Comparison of ENCODE assay signal across 9 cellular contexts in the genomic region with DNA sequence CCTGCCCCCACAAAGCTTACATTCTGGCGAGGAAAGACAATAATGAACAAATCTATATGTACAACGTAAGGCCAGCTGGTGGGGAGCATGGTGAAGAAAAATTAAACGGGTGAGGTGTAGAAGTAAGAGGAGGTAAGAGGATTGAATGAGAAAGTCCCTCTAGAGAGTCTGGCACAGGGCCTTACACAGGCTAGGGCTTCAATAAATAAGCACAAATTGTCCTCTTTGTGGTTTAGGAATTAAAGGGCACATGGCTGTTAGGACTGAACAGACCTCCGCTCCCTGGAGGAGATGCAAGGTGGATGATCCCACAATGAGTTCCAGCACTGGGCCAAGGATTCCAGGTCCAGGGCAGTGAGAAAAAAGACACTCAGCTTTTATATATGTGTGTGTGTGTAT. TPM values are rescaled to one million over a fixed set of nuclear protein-coding genes. Genes with fewer than 3 reads are reported as not detected.
A peak's percentile ranks its signal among the peaks of the same experiment; 100 is the strongest.
DNase-seq lines count a peak whose midpoint lies in the region; TF ChIP-seq lines count a peak whose summit lies in the region.
"Had no signal": no experiment of that assay in that cellular context is flagged by ENCODE, and none has a peak within 500 bp of the region (broad histone marks: within the 10 kb centered on the region; RNA-seq: fewer than 3 reads in every experiment).

No MANE protein-coding gene starts in this region.

- no peak overlapping the region for H3K4me3 ChIP-seq in smooth muscle cell

- no peaks in the 10 kb centered on the region for H3K27me3 Mint-ChIP-seq in activated T-helper 1 cell treated with anti-CD3 and anti-CD28 coated beads, Interleukin-12 subunit alpha, Interleukin-12 subunit beta, Interleukin-2, Interleukin-4 antibody, amounts not matched to agents 30 ng/mL and 10 ng/mL and 1 ng/mL, durations not matched to agents 14 hours and 24 hours and 36 hours (ENCODE audit: insufficient read depth)

- H3K36me3 Mint-ChIP-seq in activated T-helper 1 cell treated with anti-CD3 and anti-CD28 coated beads, Interleukin-12 subunit alpha, Interleukin-12 subunit beta, Interleukin-2, Interleukin-4 antibody, amounts not matched to agents 30 ng/mL and 10 ng/mL and 1 ng/mL, durations not matched to agents 14 hours and 24 hours and 36 hours (ENCODE audit: low read depth) = peaks cover 1% of the 10 kb centered on the region

- H2AFZ ChIP-seq in smooth muscle cell (ENCODE audit: low read depth) = no peak overlapping the region

- no peak overlapping the region for H3K4me3 Mint-ChIP-seq in activated T-helper 1 cell treated with anti-CD3 and anti-CD28 coated beads, Interleukin-12 subunit alpha, Interleukin-12 subunit beta, Interleukin-2, Interleukin-4 antibody, amounts not matched to agents 30 ng/mL and 10 ng/mL and 1 ng/mL, durations not matched to agents 14 hours and 24 hours and 36 hours

- no peaks in the 10 kb centered on the region for H3K27me3 ChIP-seq in smooth muscle cell (ENCODE audit: low read depth)

- H3K9me3 ChIP-seq in smooth muscle cell (replicated peaks; ENCODE audit: low read depth) = no peaks in the 10 kb centered on the region

- peaks cover 10% of the 10 kb centered on the region for H3K9me3 Mint-ChIP-seq in activated T-helper 1 cell treated with anti-CD3 and anti-CD28 coated beads, Interleukin-12 subunit alpha, Interleukin-12 subunit beta, Interleukin-2, Interleukin-4 antibody, amounts not matched to agents 30 ng/mL and 10 ng/mL and 1 ng/mL, durations not matched to agents 14 hours and 24 hours and 36 hours

- TF ChIP-seq CTCF in smooth muscle cell (IDR thresholded peaks at IDR 0.05; ENCODE audit: borderline replicate concordance, insufficient read depth, poor library complexity, severe bottlenecking) = no peak

- WGBS in smooth muscle cell (ENCODE audit: low lambda C conversion rate) = 40% methylated on average over 4 of the region's 4 CpGs

- H3K36me3 ChIP-seq in smooth muscle cell (ENCODE audit: low read depth) = no peaks in the 10 kb centered on the region

- H4K20me1 ChIP-seq in smooth muscle cell (ENCODE audit: low read depth) = no peaks in the 10 kb centered on the region

- peak overlapping the region; percentile 70 for H3K9ac ChIP-seq in smooth muscle cell (ENCODE audit: low read depth)

- H3K4me1 ChIP-seq in smooth muscle cell (ENCODE audit: low read depth) = peaks cover 9% of the 10 kb centered on the region

- DNase-seq in NCI-H82 (lab: John Stamatoyannopoulos, UW) (peak; percentile 21), NCI-H82 treated with DMSO at 0.1 percent for 48 hours (lab: John Stamatoyannopoulos, UW; ENCODE audit: unreplicated experiment) (no peak), glomerular visceral epithelial cell (ENCODE audit: extremely low spot score) (peak; percentile 6), smooth muscle cell (lab: John Stamatoyannopoulos, UW; ENCODE audit: unreplicated experiment) (no peak), AG20443 (ENCODE audit: low spot score) (no peak), superior temporal gyrus (ENCODE audit: extremely low spot score) (no peak)
- no peak for DNase-seq in activated T-helper 1 cell treated with anti-CD3 and anti-CD28 coated beads, Interleukin-12 subunit alpha, Interleukin-12 subunit beta, Interleukin-2, Interleukin-4 antibody, amounts not matched to agents 30 ng/mL and 10 ng/mL and 1 ng/mL, durations not matched to agents 14 hours and 24 hours and 36 hours (ENCODE audit: low spot score)
- DNase-seq in activated effector memory CD4-positive, alpha-beta T cell treated with Interleukin-2 at 50 U/mL for 16 hours = no peak
- DNase-seq: T-helper 9 cell had no signal

- H3F3A ChIP-seq in smooth muscle cell (ENCODE audit: low read depth) = peaks cover 19% of the 10 kb centered on the region

- peaks cover 27% of the 10 kb centered on the region for H3K4me1 Mint-ChIP-seq in activated T-helper 1 cell treated with anti-CD3 and anti-CD28 coated beads, Interleukin-12 subunit alpha, Interleukin-12 subunit beta, Interleukin-2, Interleukin-4 antibody, amounts not matched to agents 30 ng/mL and 10 ng/mL and 1 ng/mL, durations not matched to agents 14 hours and 24 hours and 36 hours (ENCODE audit: low read depth)

- H3K4me2 ChIP-seq in smooth muscle cell = peak overlapping the region; percentile 66

- H3K27ac Mint-ChIP-seq in activated T-helper 1 cell treated with anti-CD3 and anti-CD28 coated beads, Interleukin-12 subunit alpha, Interleukin-12 subunit beta, Interleukin-2, Interleukin-4 antibody, amounts not matched to agents 30 ng/mL and 10 ng/mL and 1 ng/mL, durations not matched to agents 14 hours and 24 hours and 36 hours = peak overlapping the region; percentile 61

- H3K27ac ChIP-seq in smooth muscle cell (ENCODE audit: low read depth) = peak overlapping the region; percentile 99

- intact Hi-C loops in activated T-helper 1 cell treated with anti-CD3 and anti-CD28 coated beads, Interleukin-12 subunit alpha, Interleukin-12 subunit beta, Interleukin-2, Interleukin-4 antibody, amounts not matched to agents 30 ng/mL and 10 ng/mL and 1 ng/mL, durations not matched to agents 14 hours and 24 hours and 36 hours (cut with micrococcal nuclease) = loop anchor here (1.0 to 5.0 kb wide), 2 partner anchors 20 to 86 kb away; partner anchors contain the start of gene USP7

- no peaks in the 10 kb centered on the region for H3K79me2 ChIP-seq in smooth muscle cell (ENCODE audit: low read depth)

RNA-seq across cellular contexts. Expression of gene HAPSTR1, which starts 43.1 kb away (rescaled TPM):
- total RNA-seq in activated T-helper 1 cell treated with anti-CD3 and anti-CD28 coated beads, Interleukin-12 subunit alpha, Interleukin-12 subunit beta, Interleukin-2, Interleukin-4 antibody, amounts not matched to agents 30 ng/mL and 10 ng/mL and 1 ng/mL, durations not matched to agents 14 hours and 24 hours and 36 hours = 55.2 and 59.1 TPM in 2 replicates
- 77.5 and 86.7 TPM in 2 replicates for total RNA-seq in smooth muscle cell
- polyA plus RNA-seq in smooth muscle cell = 26.7 and 29.1 TPM in 2 replicates

Comparison
In these comparisons a context has a peak if more than half of its experiments do, and no peak if none do; other contexts are left out.
1. DNase-seq: peak in NCI-H82 (single experiment) and glomerular visceral epithelial cell (single experiment); none in NCI-H82 treated with DMSO at 0.1 percent for 48 hours (single experiment), activated T-helper 1 cell treated with anti-CD3 and anti-CD28 coated beads, Interleukin-12 subunit alpha, Interleukin-12 subunit beta, Interleukin-2, Interleukin-4 antibody, amounts not matched to agents 30 ng/mL and 10 ng/mL and 1 ng/mL, durations not matched to agents 14 hours and 24 hours and 36 hours (single experiment), smooth muscle cell (single experiment), activated effector memory CD4-positive, alpha-beta T cell treated with Interleukin-2 at 50 U/mL for 16 hours (single experiment), AG20443 (single experiment) and superior temporal gyrus (single experiment).